ENCODE assay signal across 8 cellular contexts in the genomic region with DNA sequence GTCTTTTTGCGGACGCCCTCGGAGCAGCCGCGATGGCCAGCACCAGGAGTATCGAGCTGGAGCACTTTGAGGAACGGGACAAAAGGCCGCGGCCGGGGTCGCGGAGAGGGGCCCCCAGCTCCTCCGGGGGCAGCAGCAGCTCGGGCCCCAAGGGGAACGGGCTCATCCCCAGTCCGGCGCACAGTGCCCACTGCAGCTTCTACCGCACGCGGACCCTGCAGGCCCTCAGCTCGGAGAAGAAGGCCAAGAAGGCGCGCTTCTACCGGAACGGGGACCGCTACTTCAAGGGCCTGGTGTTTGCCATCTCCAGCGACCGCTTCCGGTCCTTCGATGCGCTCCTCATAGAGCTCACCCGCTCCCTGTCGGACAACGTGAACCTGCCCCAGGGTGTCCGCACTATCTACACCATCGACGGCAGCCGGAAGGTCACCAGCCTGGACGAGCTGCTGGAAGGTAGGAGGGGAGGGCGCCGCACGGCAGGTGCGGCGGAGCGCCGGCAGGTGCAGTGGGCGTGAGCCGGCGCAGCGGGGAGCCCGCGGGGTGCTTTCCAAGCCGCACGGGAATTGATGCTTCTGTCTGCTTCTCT. TPM values are rescaled to one million over a fixed set of nuclear protein-coding genes. Genes with fewer than 3 reads are reported as not detected.
A peak's percentile ranks its signal among the peaks of the same experiment; 100 is the strongest.
DNase-seq lines count a peak whose midpoint lies in the region; ATAC-seq and TF ChIP-seq lines count a peak whose summit lies in the region.

No MANE protein-coding gene starts in this region.

- no peak overlapping the region for H3K27ac Mint-ChIP-seq in memory B cell

- H3K27me3 ChIP-seq in ectodermal cell (ENCODE audit: control insufficient read depth, insufficient read depth, low read length, poor library complexity, severe bottlenecking), result peaks cover 47% of the 10 kb centered on the region
- H3K27me3 ChIP-seq in transverse colon, result no peaks in the 10 kb centered on the region

- peak; percentile 35 for DNase-seq in stimulated activated CD4-positive, alpha-beta T cell treated with anti-CD3 and anti-CD28 coated beads, Interleukin-15, amount 100 ng/mL, for 24 hours
- DNase-seq in stimulated activated CD4-positive, alpha-beta T cell treated with anti-CD3 and anti-CD28 coated beads, Interleukin-4, amount 100 ng/mL, for 1 hour, result no peak
- DNase-seq in SK-N-DZ (ENCODE audit: low spot score) (peak; percentile 59), memory B cell (ENCODE audit: low spot score in 2 of 2) (peak; percentile 50 to 65), transverse colon (peak; percentile 37)

- TF ChIP-seq CTCF in transverse colon (IDR thresholded peaks at IDR 0.05), result peak in 2 of 5 experiments; percentile 16 to 31

- H3K36me3 ChIP-seq in ectodermal cell (ENCODE audit: control insufficient read depth, insufficient read depth, low read length), result no peaks in the 10 kb centered on the region
- no peaks in the 10 kb centered on the region for H3K36me3 ChIP-seq in transverse colon

- in situ Hi-C loops in transverse colon (cut with MboI; ENCODE audit: low pct_ligation_motif_present in 1 of 4, low pct_unique_long_range_greater_than_20kb in 1 of 4, low sequenced_read_pairs in 3 of 4), result loop anchor here in 1 of 4 donors (10.0 kb wide), 1 partner anchor 74 kb away; no protein-coding TSS in a partner anchor

- H3K27me3 Mint-ChIP-seq in memory B cell, result peaks cover 10% of the 10 kb centered on the region

- no peaks in the 10 kb centered on the region for H3K9me3 Mint-ChIP-seq in memory B cell

- no peaks in the 10 kb centered on the region for H3K4me1 ChIP-seq in ectodermal cell (ENCODE audit: control insufficient read depth, insufficient read depth, low read length)
- H3K4me1 ChIP-seq in transverse colon, result peaks cover 0 to 25% (median 14%) of the 10 kb centered on the region in 4 donors

- H3K4me3 ChIP-seq in ectodermal cell (ENCODE audit: insufficient read depth, low read depth, low read length) (peak overlapping the region; percentile 61), transverse colon (peak overlapping the region; percentile 56 to 83 (median 70))

- H3K9me3 ChIP-seq in ectodermal cell (ENCODE audit: control insufficient read depth, low read length), result no peaks in the 10 kb centered on the region
- H3K9me3 ChIP-seq in transverse colon, result no peaks in the 10 kb centered on the region

- H3K27ac ChIP-seq in ectodermal cell (ENCODE audit: insufficient read depth, low read depth, low read length, poor library complexity, severe bottlenecking) (no peak overlapping the region), transverse colon (peak overlapping the region; percentile 85 to 91 (median 90))

- H3K4me1 Mint-ChIP-seq in memory B cell, result peaks cover 8% of the 10 kb centered on the region

- no peaks in the 10 kb centered on the region for H3K36me3 Mint-ChIP-seq in memory B cell

- 1% methylated on average over 54 of the region's 54 CpGs for WGBS in ectodermal cell, 2 experiments
- WGBS in transverse colon (ENCODE audit: low coverage in 1 of 2), 2 donors, result 3 to 14% methylated on average over 7 to 14 of the region's 54 CpGs

- ATAC-seq in HG03354 (IDR thresholded peaks at IDR 0.05; ENCODE audit: poor library complexity, severe bottlenecking, unreplicated experiment) (peak; percentile 56), memory B cell (ENCODE audit: low read depth) (peak; percentile 88), HG03469 (IDR thresholded peaks at IDR 0.05; ENCODE audit: unreplicated experiment) (no peak)

- intact Hi-C loops in transverse colon (cut with DNase I; ENCODE audit: low total_unique reads), result loop anchor here (10.0 kb wide), 1 partner anchor 146 kb away; no protein-coding TSS in a partner anchor

- no peak for TF ChIP-seq POLR2A in transverse colon (IDR thresholded peaks at IDR 0.05)

- no peak for TF ChIP-seq EP300 in transverse colon (IDR thresholded peaks at IDR 0.05; ENCODE audit: low read depth)

- peak overlapping the region; percentile 85 for H3K4me3 Mint-ChIP-seq in memory B cell

RNA-seq across cellular contexts. Expression of a gene that starts 0.8 kb away (rescaled TPM):
- polyA plus RNA-seq in SK-N-DZ (2014; cell fraction: cytosol; rRNA removed), result 19.7 and 21.2 TPM in 2 replicates
- polyA plus RNA-seq in SK-N-DZ (2014; cell fraction: nucleus; rRNA removed), result 13.4 and 18.4 TPM in 2 replicates
- 8.7 TPM for polyA plus RNA-seq in ectodermal cell (2013, experiment 1 of 4)
- 10.2 TPM for polyA plus RNA-seq in ectodermal cell (2013, experiment 2 of 4)
- 6.7 TPM for polyA plus RNA-seq in ectodermal cell (2013, experiment 3 of 4)
- 7.9 TPM for polyA plus RNA-seq in ectodermal cell (2013, experiment 4 of 4)
- 10 to 100 TPM in 2 of 4 donors, 1 to 10 TPM in 2; 3.3 to 19.5 (median 7.5) TPM for total RNA-seq in transverse colon
